8 cellular contexts compared by ENCODE assay signal in the genomic region with DNA sequence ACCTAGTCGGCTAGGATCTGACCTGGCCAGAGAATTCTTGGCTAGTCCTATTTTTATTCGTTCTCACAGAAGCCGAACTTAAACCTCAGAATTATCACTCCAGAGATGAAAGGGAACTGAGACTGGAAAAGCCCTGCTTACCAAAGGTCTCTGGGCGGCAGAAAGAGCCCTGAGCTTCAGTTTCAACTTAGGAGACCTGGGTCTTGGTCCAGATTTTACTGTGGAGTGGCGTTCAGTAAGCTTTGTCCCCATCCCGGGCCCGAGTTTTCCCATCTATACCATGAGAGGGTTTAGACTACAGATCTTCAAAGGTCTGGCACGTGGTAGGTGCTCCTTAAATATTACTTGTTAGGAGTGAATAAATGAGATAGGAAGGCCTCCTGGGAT.
A peak's percentile ranks its signal among the peaks of the same experiment; 100 is the strongest.
DNase-seq lines count a peak whose midpoint lies in the region; ATAC-seq and TF ChIP-seq lines count a peak whose summit lies in the region.

No MANE protein-coding gene starts in this region.

- peaks cover under 1 to 2% (median under 1%) of the 10 kb centered on the region in 3 donors for H3K36me3 ChIP-seq in tibial artery

- peak overlapping the region; percentile 78 to 84 for H3K4me3 ChIP-seq in tibial artery

- peaks cover 7% of the 10 kb centered on the region for H3K36me3 Mint-ChIP-seq in activated naive CD8-positive, alpha-beta T cell treated with anti-CD3 and anti-CD28 coated beads, Interleukin-2, amount 50 U/mL, for 24 hours (ENCODE audit: low read depth)

- peak; percentile 11 for ATAC-seq in HG03457 (IDR thresholded peaks at IDR 0.05; ENCODE audit: unreplicated experiment)
- ATAC-seq in activated naive CD8-positive, alpha-beta T cell treated with anti-CD3 and anti-CD28 coated beads, Interleukin-2, amount 50 U/mL, for 24 hours = no peak
- ATAC-seq in HG03460 (IDR thresholded peaks at IDR 0.05; ENCODE audit: unreplicated experiment) = no peak

- H3K9me3 ChIP-seq in tibial artery = no peaks in the 10 kb centered on the region

- H3K27me3 ChIP-seq in tibial artery = no peaks in the 10 kb centered on the region

- peak overlapping the region; percentile 92 for H3K4me3 Mint-ChIP-seq in activated naive CD8-positive, alpha-beta T cell treated with anti-CD3 and anti-CD28 coated beads, Interleukin-2, amount 50 U/mL, for 24 hours

- H3K4me1 ChIP-seq in tibial artery = peaks cover 0 to 14% (median 6%) of the 10 kb centered on the region in 4 donors

- H3K27me3 Mint-ChIP-seq in activated naive CD8-positive, alpha-beta T cell treated with anti-CD3 and anti-CD28 coated beads, Interleukin-2, amount 50 U/mL, for 24 hours = no peaks in the 10 kb centered on the region

- peak; percentile 20 for DNase-seq in NCI-H345 (lab: John Stamatoyannopoulos, UW)
- DNase-seq in NCI-H345 treated with DMSO at 0.1 percent for 48 hours (lab: John Stamatoyannopoulos, UW; ENCODE audit: unreplicated experiment) = no peak
- no peak for DNase-seq in activated naive CD8-positive, alpha-beta T cell treated with anti-CD3 and anti-CD28 coated beads, Interleukin-2, amount 50 U/mL, for 24 hours
- peak; percentile 19 for DNase-seq in left kidney (ENCODE audit: low read depth, low spot score)
- no peak for DNase-seq in tibial artery
- no peak for DNase-seq in retina

- H3K4me1 Mint-ChIP-seq in activated naive CD8-positive, alpha-beta T cell treated with anti-CD3 and anti-CD28 coated beads, Interleukin-2, amount 50 U/mL, for 24 hours = peaks cover 27% of the 10 kb centered on the region

- peak overlapping the region; percentile 86 to 87 for H3K27ac ChIP-seq in tibial artery

- no peaks in the 10 kb centered on the region for H3K9me3 Mint-ChIP-seq in activated naive CD8-positive, alpha-beta T cell treated with anti-CD3 and anti-CD28 coated beads, Interleukin-2, amount 50 U/mL, for 24 hours

- peak overlapping the region; percentile 53 for H3K27ac Mint-ChIP-seq in activated naive CD8-positive, alpha-beta T cell treated with anti-CD3 and anti-CD28 coated beads, Interleukin-2, amount 50 U/mL, for 24 hours

- no peak for TF ChIP-seq CTCF in tibial artery (IDR thresholded peaks at IDR 0.05)

- intact Hi-C loops in tibial artery (cut with DNase I; ENCODE audit: low total_unique reads) = no loop called here

Comparison
In these comparisons a context has a peak if more than half of its experiments do, and no peak if none do; other contexts are left out.
1. DNase-seq: peak in NCI-H345 (single experiment) and left kidney (single experiment); none in NCI-H345 treated with DMSO at 0.1 percent for 48 hours (single experiment), activated naive CD8-positive, alpha-beta T cell treated with anti-CD3 and anti-CD28 coated beads, Interleukin-2, amount 50 U/mL, for 24 hours (single experiment), tibial artery (0 of 2) and retina (single experiment).